In the genomic region with DNA sequence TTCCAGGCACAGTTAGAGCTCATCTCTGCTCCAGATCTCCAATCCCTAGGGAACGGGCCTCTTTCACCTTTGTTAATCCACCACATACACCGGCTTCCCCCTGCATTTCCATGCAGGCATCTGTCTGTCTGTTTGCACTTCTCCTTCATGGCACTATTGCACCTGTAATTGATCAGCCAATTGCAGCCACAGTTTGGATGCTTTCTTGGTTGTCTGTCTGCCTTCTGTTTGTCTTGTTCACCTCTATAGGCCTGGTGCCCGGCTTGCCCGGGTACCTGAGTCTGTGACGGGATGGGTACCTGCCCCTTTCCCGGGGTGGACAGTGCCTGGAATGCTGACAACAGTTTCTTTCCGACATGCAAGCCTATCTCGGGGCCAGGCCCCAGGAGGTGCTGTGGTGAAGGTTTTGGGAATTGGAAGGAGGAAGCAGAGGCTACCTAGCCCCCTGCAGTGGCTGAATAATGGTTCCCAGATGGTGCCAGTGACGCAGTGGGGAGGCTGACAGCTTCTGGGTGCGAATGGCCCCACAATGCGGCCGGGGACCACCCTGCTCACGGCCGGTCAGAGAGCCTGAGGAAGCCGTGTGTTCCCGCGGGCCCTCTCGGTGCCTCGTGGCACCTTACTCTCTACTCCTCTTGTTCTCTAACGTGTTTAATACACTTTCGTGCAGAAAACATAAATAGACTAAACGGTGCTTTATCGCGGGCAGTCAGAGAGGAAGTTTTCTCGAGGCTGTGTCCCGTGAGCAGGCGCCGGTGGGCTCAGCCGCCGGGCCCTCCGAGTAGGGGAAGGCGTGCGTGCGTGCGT, we compare ENCODE assay signal across 8 cellular contexts. TPM values are rescaled to one million over a fixed set of nuclear protein-coding genes. Genes with fewer than 3 reads are reported as not detected.
DNase-seq lines count a peak whose midpoint lies in the region; TF ChIP-seq lines count a peak whose summit lies in the region.

No MANE protein-coding gene starts in this region.

- H4K20me1 ChIP-seq in MM.1S (ENCODE audit: insufficient read depth, low read length): no peaks in the 10 kb centered on the region

- H3K27me3 ChIP-seq in MM.1S (replicated peaks; ENCODE audit: insufficient read depth, low read length) (no peaks in the 10 kb centered on the region), neuron (ENCODE audit: insufficient read depth, low read length) (peaks cover 23% of the 10 kb centered on the region)

- H3K36me3 ChIP-seq in MM.1S (replicated peaks; ENCODE audit: insufficient read depth, low read length): no peaks in the 10 kb centered on the region
- no peaks in the 10 kb centered on the region for H3K36me3 ChIP-seq in neuron (ENCODE audit: insufficient read depth, low read length)

- H3K27ac Mint-ChIP-seq in activated CD4-positive, alpha-beta T cell treated with anti-CD3 and anti-CD28 coated beads, Interleukin-2, amount 10 ng/mL, durations not matched to agents 7 days and 5 days: no peak overlapping the region

- H3K27me3 Mint-ChIP-seq in activated CD4-positive, alpha-beta T cell treated with anti-CD3 and anti-CD28 coated beads, Interleukin-2, amount 10 ng/mL, durations not matched to agents 7 days and 5 days: peaks cover 19% of the 10 kb centered on the region

- peak overlapping the region; percentile 58 for H3K4me3 Mint-ChIP-seq in activated CD4-positive, alpha-beta T cell treated with anti-CD3 and anti-CD28 coated beads, Interleukin-2, amount 10 ng/mL, durations not matched to agents 7 days and 5 days

- DNase-seq in activated CD4-positive, alpha-beta T cell treated with anti-CD3 and anti-CD28 coated beads, Interleukin-2, amount 10 ng/mL, durations not matched to agents 7 days and 5 days: no peak
- DNase-seq in activated CD4-positive, alpha-beta T cell treated with anti-CD3 and anti-CD28 coated beads for 1 hour: no peak
- DNase-seq in MM.1S (no peak), epithelial cell of proximal tubule (ENCODE audit: low read depth) (no peak), SIG-M5 treated with dmso at 0.1 percent for 504 hours (lab: John Stamatoyannopoulos, UW; ENCODE audit: unreplicated experiment) (no peak), NCI-H1694 (lab: John Stamatoyannopoulos, UW) (no peak), COLO829 (ENCODE audit: low spot score) (no peak)

- H3K9ac ChIP-seq in MM.1S (ENCODE audit: low read length): no peak overlapping the region

- H3K4me1 ChIP-seq in MM.1S (ENCODE audit: low read length) (0 out of 2 replicates have a peak, but pooled peaks cover 4% of the 10 kb centered on the region), neuron (ENCODE audit: insufficient read depth, low read length) (peaks cover 4% of the 10 kb centered on the region)

- no peak overlapping the region for H3K27ac ChIP-seq in MM.1S (ENCODE audit: low read length)

- H3K4me1 Mint-ChIP-seq in activated CD4-positive, alpha-beta T cell treated with anti-CD3 and anti-CD28 coated beads, Interleukin-2, amount 10 ng/mL, durations not matched to agents 7 days and 5 days: peaks cover 6% of the 10 kb centered on the region

- H3F3A ChIP-seq in MM.1S (ENCODE audit: insufficient read depth, low read length): no peaks in the 10 kb centered on the region

- peak overlapping the region; percentile 33 for H2AFZ ChIP-seq in MM.1S (ENCODE audit: low read length)
- H2AFZ ChIP-seq in neuron (ENCODE audit: low read depth, low read length): peak overlapping the region; percentile 89

- peak overlapping the region; percentile 47 for H3K4me2 ChIP-seq in MM.1S (ENCODE audit: low read depth, low read length)

- POLR2A ChIA-PET in activated CD4-positive, alpha-beta T cell treated with anti-CD3 and anti-CD28 coated beads, Interleukin-2, amount 10 ng/mL, durations not matched to agents 7 days and 5 days (lab: Charles Lee): no interaction called here

- no peaks in the 10 kb centered on the region for H3K9me2 ChIP-seq in MM.1S (replicated peaks; ENCODE audit: insufficient read depth, low read length)

- H3K9me3 ChIP-seq in MM.1S (replicated peaks; ENCODE audit: insufficient read depth, low read length) (no peaks in the 10 kb centered on the region), neuron (ENCODE audit: low read length) (no peaks in the 10 kb centered on the region)

- H3K79me2 ChIP-seq in MM.1S (ENCODE audit: low read length): no peaks in the 10 kb centered on the region

- H3K4me3 ChIP-seq in MM.1S (ENCODE audit: low read length): peak overlapping the region; percentile 30; the same call in 1 of the 2 replicates
- peak overlapping the region; percentile 41 for H3K4me3 ChIP-seq in epithelial cell of proximal tubule (ENCODE audit: low read depth, low read length)
- peak overlapping the region; percentile 40 for H3K4me3 ChIP-seq in neuron (ENCODE audit: low read length)

- TF ChIP-seq CTCF in MM.1S (IDR thresholded peaks at IDR 0.05; ENCODE audit: low read length) (no peak), epithelial cell of proximal tubule (conservative IDR thresholded peaks at IDR 0.05; ENCODE audit: low read depth, low read length) (peak; percentile 33)

- CTCF ChIA-PET in activated CD4-positive, alpha-beta T cell treated with anti-CD3 and anti-CD28 coated beads, Interleukin-2, amount 10 ng/mL, durations not matched to agents 7 days and 5 days (lab: Charles Lee): interaction anchor here (0.6 to 0.7 kb wide), 2 partner anchors 17 to 20 kb away, joined by 3 to 4 read pairs; no protein-coding TSS in a partner anchor

- H3K36me3 Mint-ChIP-seq in activated CD4-positive, alpha-beta T cell treated with anti-CD3 and anti-CD28 coated beads, Interleukin-2, amount 10 ng/mL, durations not matched to agents 7 days and 5 days (ENCODE audit: low read depth): no peaks in the 10 kb centered on the region

- no peaks in the 10 kb centered on the region for H3K9me3 Mint-ChIP-seq in activated CD4-positive, alpha-beta T cell treated with anti-CD3 and anti-CD28 coated beads, Interleukin-2, amount 10 ng/mL, durations not matched to agents 7 days and 5 days

RNA-seq across cellular contexts. Expression of gene RAB6B, which starts 31.3 kb away (rescaled TPM):
- total RNA-seq in activated CD4-positive, alpha-beta T cell treated with anti-CD3 and anti-CD28 coated beads, Interleukin-2, amount 10 ng/mL, durations not matched to agents 7 days and 5 days: not detected
- total RNA-seq in epithelial cell of proximal tubule: 2.8 and 3.5 TPM in 2 replicates
